Comparison of ENCODE assay signal across 22 cellular contexts in the genomic region with DNA sequence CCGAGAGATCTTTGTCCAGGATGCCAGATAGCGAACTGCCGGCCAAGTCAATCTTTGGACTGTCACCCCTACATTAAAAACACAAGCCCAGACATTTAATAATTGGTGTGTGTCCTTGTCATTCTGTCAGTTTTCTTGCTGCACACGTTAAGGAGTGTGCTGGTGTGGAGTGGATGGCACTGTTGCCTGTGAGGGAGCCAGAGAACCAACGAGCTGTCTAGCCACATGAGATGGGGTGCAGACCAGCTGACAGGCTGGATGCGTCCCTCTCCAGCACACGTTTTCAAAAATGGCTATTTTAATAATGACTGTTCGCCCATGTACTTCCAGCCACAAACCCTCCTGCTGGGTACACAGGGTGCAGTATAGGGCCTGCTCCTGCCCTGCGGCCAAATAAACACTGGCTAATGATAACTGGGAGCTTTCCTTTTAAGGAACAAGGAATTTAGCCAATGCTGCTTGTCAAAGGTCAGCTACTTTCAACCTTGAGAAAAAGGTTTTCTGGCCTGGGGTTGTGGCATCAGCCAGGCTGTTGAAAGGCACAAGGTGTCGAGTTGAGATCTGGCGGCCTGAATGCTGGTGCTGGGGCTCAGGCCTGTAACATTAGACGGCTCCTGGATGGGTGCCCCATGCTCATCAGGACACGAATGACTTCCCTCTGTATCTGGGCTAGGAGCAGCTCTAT. TPM values are rescaled to one million over a fixed set of nuclear protein-coding genes. Genes with fewer than 3 reads are reported as not detected.
DNase-seq lines count a peak whose midpoint lies in the region; ATAC-seq and TF ChIP-seq lines count a peak whose summit lies in the region.
"Had no signal": no experiment of that assay in that cellular context is flagged by ENCODE, and none has a peak within 500 bp of the region (broad histone marks: within the 10 kb centered on the region; RNA-seq: fewer than 3 reads in every experiment).

No MANE protein-coding gene starts in this region.

- no peaks in the 10 kb centered on the region for H3K27me3 Mint-ChIP-seq in activated naive CD8-positive, alpha-beta T cell
- H3K27me3 Mint-ChIP-seq in activated naive CD8-positive, alpha-beta T cell treated with anti-CD3 and anti-CD28 coated beads for 36 hours: no peaks in the 10 kb centered on the region
- H3K27me3 Mint-ChIP-seq in activated CD8-positive, alpha-beta T cell treated with anti-CD3 and anti-CD28 coated beads, Interleukin-2, amount 10 ng/mL, durations not matched to agents 7 days and 5 days (ENCODE audit: low read depth): no peaks in the 10 kb centered on the region

- intact Hi-C loops in left ventricle myocardium inferior (cut with micrococcal nuclease): no loop called here
- intact Hi-C loops in body of pancreas (cut with DNase I): no loop called here

- H3K27ac ChIP-seq in left ventricle myocardium inferior (replicated peaks) (peak overlapping the region; percentile 87), skeletal muscle tissue (ENCODE audit: low read depth, low read length) (peak overlapping the region; percentile 59), body of pancreas (no peak overlapping the region)
- H3K27ac ChIP-seq: colonic mucosa, epithelial cell of prostate, neural progenitor cell, prostate gland, tibial artery had no signal

- H3K4me1 ChIP-seq in left ventricle myocardium inferior (peaks cover 21% of the 10 kb centered on the region), skeletal muscle tissue (ENCODE audit: control insufficient read depth in 3 of 3, insufficient read depth in 3 of 3, low read length in 3 of 3) (peaks cover 13 to 23% (median 19%) of the 10 kb centered on the region in 3 donors), body of pancreas (no peaks in the 10 kb centered on the region)
- H3K4me1 ChIP-seq: colonic mucosa, neural progenitor cell, prostate gland, tibial artery had no signal

- peaks cover 4% of the 10 kb centered on the region for H3K36me3 Mint-ChIP-seq in activated naive CD8-positive, alpha-beta T cell
- peaks cover 21% of the 10 kb centered on the region for H3K36me3 Mint-ChIP-seq in activated naive CD8-positive, alpha-beta T cell treated with anti-CD3 and anti-CD28 coated beads for 36 hours
- peaks cover 30% of the 10 kb centered on the region for H3K36me3 Mint-ChIP-seq in activated CD8-positive, alpha-beta T cell treated with anti-CD3 and anti-CD28 coated beads, Interleukin-2, amount 10 ng/mL, durations not matched to agents 7 days and 5 days (ENCODE audit: low read depth)
- H3K36me3 Mint-ChIP-seq: neural progenitor cell, WTC11 had no signal

- ATAC-seq in activated CD8-positive, alpha-beta T cell treated with anti-CD3 and anti-CD28 coated beads, Interleukin-2, amount 10 ng/mL, durations not matched to agents 7 days and 5 days: no peak
- no peak for ATAC-seq in body of pancreas
- ATAC-seq: Panc1, WTC11 had no signal

- peak overlapping the region in 2 of 3 donors; percentile 43 to 70 for H3K9ac ChIP-seq in skeletal muscle tissue (ENCODE audit: low read depth in 1 of 3, low read length in 3 of 3)
- H3K9ac ChIP-seq: neural progenitor cell had no signal

- H3K27me3 ChIP-seq in left ventricle myocardium inferior (ENCODE audit: low read depth) (no peaks in the 10 kb centered on the region), skeletal muscle tissue (ENCODE audit: control insufficient read depth in 3 of 3, insufficient read depth in 3 of 3, low read length in 3 of 3) (no peaks in the 10 kb centered on the region), body of pancreas (no peaks in the 10 kb centered on the region)
- H3K27me3 ChIP-seq: colonic mucosa, neural progenitor cell, tibial artery had no signal

- peak overlapping the region; percentile 68 for H3K27ac Mint-ChIP-seq in activated naive CD8-positive, alpha-beta T cell
- no peak overlapping the region for H3K27ac Mint-ChIP-seq in activated naive CD8-positive, alpha-beta T cell treated with anti-CD3 and anti-CD28 coated beads for 36 hours
- H3K27ac Mint-ChIP-seq in activated CD8-positive, alpha-beta T cell treated with anti-CD3 and anti-CD28 coated beads, Interleukin-2, amount 10 ng/mL, durations not matched to agents 7 days and 5 days: peak overlapping the region; percentile 13
- H3K27ac Mint-ChIP-seq: neural progenitor cell had no signal

- CTCF ChIA-PET in activated CD8-positive, alpha-beta T cell treated with anti-CD3 and anti-CD28 coated beads, Interleukin-2, amount 10 ng/mL, durations not matched to agents 7 days and 5 days (lab: Charles Lee): no interaction called here

- no peak overlapping the region for H3K4me3 Mint-ChIP-seq in activated naive CD8-positive, alpha-beta T cell
- H3K4me3 Mint-ChIP-seq in activated naive CD8-positive, alpha-beta T cell treated with anti-CD3 and anti-CD28 coated beads for 36 hours: no peak overlapping the region
- H3K4me3 Mint-ChIP-seq in activated CD8-positive, alpha-beta T cell treated with anti-CD3 and anti-CD28 coated beads, Interleukin-2, amount 10 ng/mL, durations not matched to agents 7 days and 5 days: no peak overlapping the region
- H3K4me3 Mint-ChIP-seq: neural progenitor cell, WTC11 had no signal

- H3K36me3 ChIP-seq in left ventricle myocardium inferior (no peaks in the 10 kb centered on the region), skeletal muscle tissue (ENCODE audit: control insufficient read depth in 3 of 3, insufficient read depth in 3 of 3, low read length in 3 of 3) (peaks cover 0 to 2% (median 0%) of the 10 kb centered on the region in 3 donors), body of pancreas (replicated peaks in 1 of 2; ENCODE audit: insufficient read depth in 1 of 2, low read depth in 2 of 2) (no peaks in the 10 kb centered on the region)
- H3K36me3 ChIP-seq: colonic mucosa, neural progenitor cell, prostate gland, tibial artery had no signal

- no peak for TF ChIP-seq CTCF in left ventricle myocardium inferior (IDR thresholded peaks at IDR 0.05; ENCODE audit: borderline replicate concordance)
- no peak for TF ChIP-seq CTCF in body of pancreas (IDR thresholded peaks at IDR 0.05)

- POLR2A ChIA-PET in activated CD8-positive, alpha-beta T cell treated with anti-CD3 and anti-CD28 coated beads, Interleukin-2, amount 10 ng/mL, durations not matched to agents 7 days and 5 days (lab: Charles Lee): no interaction called here

- no peak for DNase-seq in activated naive CD8-positive, alpha-beta T cell treated with anti-CD3 and anti-CD28 coated beads for 36 hours
- DNase-seq in activated CD8-positive, alpha-beta T cell treated with anti-CD3 and anti-CD28 coated beads, Interleukin-2, amount 10 ng/mL, durations not matched to agents 7 days and 5 days: no peak
- DNase-seq in left ventricle myocardium inferior (peak; percentile 68), body of pancreas (no peak), mucosa of gallbladder (ENCODE audit: low spot score) (no peak)
- DNase-seq: activated gamma-delta T cell treated with Interleukin-2 at 50 U/mL for 16 hours; amniotic stem cell; colonic mucosa; COR-L47; DMS79; effector CD8-positive, alpha-beta T cell; NCI-H1436; NCI-H345; tibial artery had no signal

- WGBS in body of pancreas, 2 donors: 80 to 86% methylated on average over 1 to 12 of the region's 13 CpGs

- no peaks in the 10 kb centered on the region for H3K9me3 ChIP-seq in left ventricle myocardium inferior (replicated peaks)
- no peaks in the 10 kb centered on the region for H3K9me3 ChIP-seq in skeletal muscle tissue (ENCODE audit: control insufficient read depth in 3 of 3, low read length in 3 of 3)
- no peaks in the 10 kb centered on the region for H3K9me3 ChIP-seq in body of pancreas
- H3K9me3 ChIP-seq: colonic mucosa, prostate gland, tibial artery had no signal

- peak overlapping the region; percentile 59 for H3K4me3 ChIP-seq in left ventricle myocardium inferior
- peak overlapping the region; percentile 22 to 30 (median 24) for H3K4me3 ChIP-seq in skeletal muscle tissue (ENCODE audit: low read length in 3 of 3)
- no peak overlapping the region for H3K4me3 ChIP-seq in body of pancreas
- H3K4me3 ChIP-seq: colonic mucosa, lung, neural progenitor cell, prostate gland, tibial artery had no signal

- H3K9me3 Mint-ChIP-seq in activated naive CD8-positive, alpha-beta T cell (ENCODE audit: low read depth): no peaks in the 10 kb centered on the region
- H3K9me3 Mint-ChIP-seq in activated naive CD8-positive, alpha-beta T cell treated with anti-CD3 and anti-CD28 coated beads for 36 hours: no peaks in the 10 kb centered on the region
- H3K9me3 Mint-ChIP-seq in activated CD8-positive, alpha-beta T cell treated with anti-CD3 and anti-CD28 coated beads, Interleukin-2, amount 10 ng/mL, durations not matched to agents 7 days and 5 days (ENCODE audit: insufficient read depth): no peaks in the 10 kb centered on the region
- H3K9me3 Mint-ChIP-seq: WTC11 had no signal

- no peak for TF ChIP-seq POLR2A in body of pancreas (IDR thresholded peaks at IDR 0.05)

- H3K4me1 Mint-ChIP-seq in activated naive CD8-positive, alpha-beta T cell (ENCODE audit: low read depth): peaks cover 23% of the 10 kb centered on the region
- peaks cover 23% of the 10 kb centered on the region for H3K4me1 Mint-ChIP-seq in activated naive CD8-positive, alpha-beta T cell treated with anti-CD3 and anti-CD28 coated beads for 36 hours
- peaks cover 32% of the 10 kb centered on the region for H3K4me1 Mint-ChIP-seq in activated CD8-positive, alpha-beta T cell treated with anti-CD3 and anti-CD28 coated beads, Interleukin-2, amount 10 ng/mL, durations not matched to agents 7 days and 5 days (ENCODE audit: low read depth)
- H3K4me1 Mint-ChIP-seq: neural progenitor cell had no signal

RNA-seq across cellular contexts. Expression of a gene that starts 54.0 kb away (rescaled TPM):
- total RNA-seq in activated naive CD8-positive, alpha-beta T cell treated with anti-CD3 and anti-CD28 coated beads for 36 hours: 1 to 10 TPM; 1.1 to 1.5 TPM
- under 1 TPM; 0.31 to 0.37 TPM for total RNA-seq in activated CD8-positive, alpha-beta T cell treated with anti-CD3 and anti-CD28 coated beads, Interleukin-2, amount 10 ng/mL, durations not matched to agents 7 days and 5 days
- total RNA-seq in left ventricle myocardium inferior (not detected), skeletal muscle tissue (0.52 TPM), body of pancreas (under 1 TPM; 0.26 to 0.33 TPM), mucosa of gallbladder (0.12 TPM)

Comparison
In these comparisons a context has a peak if more than half of its experiments do, and no peak if none do; other contexts are left out.
1. H3K27ac ChIP-seq: peak in left ventricle myocardium inferior (single experiment) and skeletal muscle tissue (single experiment); none in body of pancreas (0 of 4).
2. H3K4me3 ChIP-seq: peak in left ventricle myocardium inferior (single experiment) and skeletal muscle tissue (3 of 3); none in body of pancreas (0 of 2).